Comparison of ENCODE assay signal across 1 cellular context in the genomic region with DNA sequence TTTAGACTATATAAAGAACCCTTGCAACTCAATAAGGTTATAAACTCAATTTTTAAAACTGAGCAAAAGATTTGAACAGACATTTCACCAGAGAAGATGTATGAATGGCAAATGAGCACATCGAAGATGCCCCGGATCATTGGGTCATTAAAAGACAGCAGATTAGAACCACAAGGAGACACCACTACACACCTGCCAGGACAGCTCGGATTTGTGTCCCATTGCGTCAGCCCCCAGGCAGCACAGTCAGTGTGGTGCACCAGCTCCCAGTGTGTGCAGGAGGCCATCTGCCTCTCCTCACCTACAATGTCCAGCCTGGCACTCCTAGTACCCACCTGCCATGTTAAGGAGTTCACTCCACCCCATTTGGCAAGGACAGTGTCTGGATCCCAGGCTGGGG.
TF ChIP-seq lines count a peak whose summit lies in the region.

No MANE protein-coding gene starts in this region.

TF ChIP-seq in SK-N-SH treated with all-trans-retinoic acid at 6 μM for 48 hours, 23 proteins besides CTCF, POLR2A, EP300 and RAD21 (continued from another document):
- TF ChIP-seq, protein P1, sequence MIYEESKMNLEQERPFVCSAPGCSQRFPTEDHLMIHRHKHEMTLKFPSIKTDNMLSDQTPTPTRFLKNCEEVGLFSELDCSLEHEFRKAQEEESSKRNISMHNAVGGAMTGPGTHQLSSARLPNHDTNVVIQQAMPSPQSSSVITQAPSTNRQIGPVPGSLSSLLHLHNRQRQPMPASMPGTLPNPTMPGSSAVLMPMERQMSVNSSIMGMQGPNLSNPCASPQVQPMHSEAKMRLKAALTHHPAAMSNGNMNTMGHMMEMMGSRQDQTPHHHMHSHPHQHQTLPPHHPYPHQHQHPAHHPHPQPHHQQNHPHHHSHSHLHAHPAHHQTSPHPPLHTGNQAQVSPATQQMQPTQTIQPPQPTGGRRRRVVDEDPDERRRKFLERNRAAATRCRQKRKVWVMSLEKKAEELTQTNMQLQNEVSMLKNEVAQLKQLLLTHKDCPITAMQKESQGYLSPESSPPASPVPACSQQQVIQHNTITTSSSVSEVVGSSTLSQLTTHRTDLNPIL (CRISPR knock-in tag; IDR thresholded peaks at IDR 0.05; ENCODE audit: low read depth): no peak
- no peak for TF ChIP-seq TCF4 (CRISPR knock-in tag; IDR thresholded peaks at IDR 0.05; ENCODE audit: borderline replicate concordance)
- TF ChIP-seq PPARA (CRISPR knock-in tag; IDR thresholded peaks at IDR 0.05; ENCODE audit: borderline replicate concordance): no peak
- no peak for TF ChIP-seq OSR1 (CRISPR knock-in tag; IDR thresholded peaks at IDR 0.05)
- TF ChIP-seq RARB (CRISPR knock-in tag; IDR thresholded peaks at IDR 0.05): no peak
